ENCODE assay signal across 9 cellular contexts in genomic region chr1:217333939-217334338, GRCh38.
DNase-seq lines count a peak whose midpoint lies in the region; ATAC-seq and TF ChIP-seq lines count a peak whose summit lies in the region.
"Had no signal": no experiment of that assay in that cellular context is flagged by ENCODE, and none has a peak within 500 bp of the region (broad histone marks: within the 10 kb centered on the region; RNA-seq: fewer than 3 reads in every experiment).

No MANE protein-coding gene starts in this region.

- H3K4me1 ChIP-seq in iPS DF 6.9 (ENCODE audit: control insufficient read depth, insufficient read depth, low read length) = no peaks in the 10 kb centered on the region
- no peaks in the 10 kb centered on the region for H3K4me1 ChIP-seq in CD4-positive, alpha-beta memory T cell (ENCODE audit: insufficient read depth, low read length)
- H3K4me1 ChIP-seq in effector memory CD4-positive, alpha-beta T cell (ENCODE audit: control insufficient read depth, insufficient read depth, low read length, poor library complexity, severe bottlenecking) = no peaks in the 10 kb centered on the region

- ATAC-seq in GM21423 (IDR thresholded peaks at IDR 0.05; ENCODE audit: unreplicated experiment) = peak; percentile 73
- ATAC-seq in HG03135 (IDR thresholded peaks at IDR 0.05; ENCODE audit: unreplicated experiment) = no peak
- ATAC-seq: mucosa of descending colon had no signal

- H3K27me3 Mint-ChIP-seq in CD4-positive, alpha-beta memory T cell = no peaks in the 10 kb centered on the region

- H3K9me3 Mint-ChIP-seq in CD4-positive, alpha-beta memory T cell = peaks cover 2 to 12% (median 3%) of the 10 kb centered on the region in 8 donors

- H3K4me1 Mint-ChIP-seq in CD4-positive, alpha-beta memory T cell = no peaks in the 10 kb centered on the region

- no peaks in the 10 kb centered on the region for H3K36me3 Mint-ChIP-seq in CD4-positive, alpha-beta memory T cell

- no peak for DNase-seq in GM06990 (ENCODE audit: extremely low read depth, insufficient read length)
- peak; percentile 39 for DNase-seq in HuH-7.5 (ENCODE audit: low spot score)
- peak; percentile 14 for DNase-seq in SKM-1 (lab: John Stamatoyannopoulos, UW; ENCODE audit: unreplicated experiment)
- DNase-seq in iPS DF 6.9 (ENCODE audit: low read depth, low spot score) = peak; percentile 64
- DNase-seq in CD4-positive, alpha-beta memory T cell = no peak
- no peak for DNase-seq in effector memory CD4-positive, alpha-beta T cell

- POLR2A ChIA-PET in CD4-positive, alpha-beta memory T cell (lab: Charles Lee; ENCODE audit: partially characterized antibody) = no interaction called here

- intact Hi-C loops in CD4-positive, alpha-beta memory T cell (cut with micrococcal nuclease) = no loop called here

- H3K36me3 ChIP-seq in GM06990 (ENCODE audit: control insufficient read depth, insufficient read depth, low read length) (no peaks in the 10 kb centered on the region), iPS DF 6.9 (ENCODE audit: control insufficient read depth, insufficient read depth, low read length) (no peaks in the 10 kb centered on the region)
- no peaks in the 10 kb centered on the region for H3K36me3 ChIP-seq in CD4-positive, alpha-beta memory T cell (ENCODE audit: insufficient read depth, low read length)
- H3K36me3 ChIP-seq in effector memory CD4-positive, alpha-beta T cell (ENCODE audit: control insufficient read depth, insufficient read depth, low read length) = no peaks in the 10 kb centered on the region

- H3K27ac ChIP-seq in iPS DF 6.9 (ENCODE audit: low read length) = no peak overlapping the region
- no peak overlapping the region for H3K27ac ChIP-seq in CD4-positive, alpha-beta memory T cell (ENCODE audit: low read depth, low read length)
- H3K27ac ChIP-seq in effector memory CD4-positive, alpha-beta T cell (ENCODE audit: insufficient read depth, low read length, poor library complexity, severe bottlenecking) = no peak overlapping the region

- H3K4me3 ChIP-seq in GM06990 (replicated peaks; ENCODE audit: low read depth, low read length) (no peak overlapping the region), iPS DF 6.9 (ENCODE audit: low read length) (no peak overlapping the region)
- no peak overlapping the region for H3K4me3 ChIP-seq in CD4-positive, alpha-beta memory T cell (ENCODE audit: low read length in 2 of 2)
- H3K4me3 ChIP-seq in effector memory CD4-positive, alpha-beta T cell (ENCODE audit: insufficient read depth, low read depth, low read length, poor library complexity, severe bottlenecking) = no peak overlapping the region
- H3K4me3 ChIP-seq: mucosa of descending colon had no signal

- TF ChIP-seq CTCF in GM06990 (IDR thresholded peaks at IDR 0.05; ENCODE audit: insufficient read depth, low read length, poor library complexity, severe bottlenecking) = peak; percentile 74

- WGBS in iPS DF 6.9 (ENCODE audit: insufficient coverage, insufficient read length) = no CpG with 5 or more reads among the region's 6 CpGs

- H3K4me3 Mint-ChIP-seq in CD4-positive, alpha-beta memory T cell = no peak overlapping the region

- H3K9me3 ChIP-seq in iPS DF 6.9 (ENCODE audit: control insufficient read depth, insufficient read depth, low read length) = no peaks in the 10 kb centered on the region
- no peaks in the 10 kb centered on the region for H3K9me3 ChIP-seq in CD4-positive, alpha-beta memory T cell (ENCODE audit: control insufficient read depth in 1 of 2, low read length in 2 of 2)
- no peaks in the 10 kb centered on the region for H3K9me3 ChIP-seq in effector memory CD4-positive, alpha-beta T cell (ENCODE audit: control insufficient read depth, low read length)
- H3K9me3 ChIP-seq: mucosa of descending colon had no signal

- CTCF ChIA-PET in CD4-positive, alpha-beta memory T cell (lab: Charles Lee; ENCODE audit: partially characterized antibody) = no interaction called here

- H3K27me3 ChIP-seq in GM06990 (replicated peaks; ENCODE audit: control insufficient read depth, insufficient read depth, low read length) (no peaks in the 10 kb centered on the region), iPS DF 6.9 (ENCODE audit: control insufficient read depth, insufficient read depth, low read length) (no peaks in the 10 kb centered on the region)
- no peaks in the 10 kb centered on the region for H3K27me3 ChIP-seq in CD4-positive, alpha-beta memory T cell (ENCODE audit: insufficient read depth, low read length)
- H3K27me3 ChIP-seq in effector memory CD4-positive, alpha-beta T cell (replicated peaks; ENCODE audit: control insufficient read depth, insufficient read depth, low read length, poor library complexity, severe bottlenecking) = no peaks in the 10 kb centered on the region

- no peak overlapping the region for H3K27ac Mint-ChIP-seq in CD4-positive, alpha-beta memory T cell

Comparison
In these comparisons a context has a peak if more than half of its experiments do, and no peak if none do; other contexts are left out.
1. DNase-seq: peak in HuH-7.5 (single experiment), SKM-1 (single experiment) and iPS DF 6.9 (single experiment); none in GM06990 (single experiment), CD4-positive, alpha-beta memory T cell (0 of 5) and effector memory CD4-positive, alpha-beta T cell (0 of 3).